Comparison of ENCODE assay signal across 1 cellular context in genomic region chr10:61629594-61629993, GRCh38.
A peak's percentile ranks its signal among the peaks of the same experiment; 100 is the strongest.
TF ChIP-seq lines count a peak whose summit lies in the region.

No MANE protein-coding gene starts in this region.

TF ChIP-seq in H1, 55 proteins besides CTCF, POLR2A, EP300 and RAD21:
- TF ChIP-seq SRF (IDR thresholded peaks at IDR 0.05; ENCODE audit: low read depth, low read length) (no peak), TAF1 (IDR thresholded peaks at IDR 0.05; ENCODE audit: low read depth, low read length) (no peak), HDAC2 (IDR thresholded peaks at IDR 0.05; ENCODE audit: borderline replicate concordance in 1 of 2, low read depth in 2 of 2, low read length in 2 of 2) (no peak), CBX8 (IDR thresholded peaks at IDR 0.05; ENCODE audit: borderline replicate concordance, low read depth, low read length) (no peak), POU5F1 (IDR thresholded peaks at IDR 0.05; ENCODE audit: low read depth, low read length) (0 out of 2 replicates have a peak, but pooled peaks have one; percentile 14), PHF8 (conservative IDR thresholded peaks at IDR 0.05; ENCODE audit: low read depth, low read length) (no peak), SP1 (IDR thresholded peaks at IDR 0.05; ENCODE audit: low read depth, low read length) (no peak)
